ENCODE assay signal across 12 cellular contexts in the genomic region with DNA sequence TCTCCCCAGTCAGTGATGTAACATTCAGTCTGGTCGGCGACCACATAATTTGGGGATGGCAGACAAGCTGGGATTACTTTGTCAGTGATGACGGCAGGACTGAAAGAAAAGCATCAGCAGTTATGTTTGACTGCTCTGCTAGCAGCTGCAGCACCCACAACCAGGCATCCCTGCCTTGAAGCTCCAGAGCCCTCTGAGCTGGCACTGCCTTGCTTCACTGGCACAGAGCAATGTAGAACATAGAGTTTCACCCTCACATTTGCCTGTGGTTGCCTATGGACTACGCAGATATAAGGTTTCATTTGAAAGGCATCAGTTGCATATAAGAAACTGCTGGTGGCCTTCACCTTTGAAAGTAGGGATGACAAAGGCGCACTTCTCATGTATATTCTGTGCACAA. TPM values are rescaled to one million over a fixed set of nuclear protein-coding genes. Genes with fewer than 3 reads are reported as not detected.
"Had no signal": no experiment of that assay in that cellular context is flagged by ENCODE, and none has a peak within 500 bp of the region (broad histone marks: within the 10 kb centered on the region; RNA-seq: fewer than 3 reads in every experiment).

No MANE protein-coding gene starts in this region.

RNA-seq across cellular contexts. Expression of a gene that starts 12.3 kb away (rescaled TPM):
- total RNA-seq: activated B cell treated with CpG ODN at 0.5 μM for 24 hours; activated CD4-positive, alpha-beta memory T cell treated with anti-CD3 and anti-CD28 coated beads for 36 hours; activated CD4-positive, alpha-beta memory T cell treated with anti-CD3 and anti-CD28 coated beads, Interleukin-2, amount 10 ng/mL, durations not matched to agents 7 days and 5 days; activated CD4-positive, alpha-beta T cell treated with anti-CD3 and anti-CD28 coated beads for 36 hours; activated CD4-positive, alpha-beta T cell treated with anti-CD3 and anti-CD28 coated beads, Interleukin-2, amount 10 ng/mL, durations not matched to agents 7 days and 5 days; activated CD8-positive, alpha-beta memory T cell treated with anti-CD3 and anti-CD28 coated beads for 36 hours; activated CD8-positive, alpha-beta memory T cell treated with anti-CD3 and anti-CD28 coated beads, Interleukin-2, amount 10 ng/mL, durations not matched to agents 7 days and 5 days; activated CD8-positive, alpha-beta T cell treated with anti-CD3 and anti-CD28 coated beads for 36 hours; activated CD8-positive, alpha-beta T cell treated with anti-CD3 and anti-CD28 coated beads, Interleukin-2, amount 10 ng/mL, durations not matched to agents 7 days and 5 days; T-helper 1 cell treated with Interleukin-12 subunit alpha and Interleukin-12 subunit beta and Interleukin-4 antibody, amounts not matched to agents 30 ng/mL and 1 ng/mL, for 36 hours; T-helper 17 cell; T-helper 2 cell treated with Interferon-gamma antibody and Interleukin-4, amounts not matched to agents 100 ng/mL and 5 ng/mL, for 36 hours had no signal

RNA-seq across cellular contexts. Expression of a gene that starts 25.6 kb away (rescaled TPM):
- total RNA-seq: activated CD4-positive, alpha-beta memory T cell treated with anti-CD3 and anti-CD28 coated beads for 36 hours; activated CD4-positive, alpha-beta T cell treated with anti-CD3 and anti-CD28 coated beads for 36 hours; activated CD8-positive, alpha-beta memory T cell treated with anti-CD3 and anti-CD28 coated beads for 36 hours; activated CD8-positive, alpha-beta T cell treated with anti-CD3 and anti-CD28 coated beads for 36 hours; T-helper 17 cell; T-helper 2 cell treated with Interferon-gamma antibody and Interleukin-4, amounts not matched to agents 100 ng/mL and 5 ng/mL, for 36 hours had no signal
